ENCODE assay signal across 1 cellular context in genomic region chr12:6551063-6551461, GRCh38.
TF ChIP-seq lines count a peak whose summit lies in the region.

No MANE protein-coding gene starts in this region.

TF ChIP-seq in SK-N-SH, 30 proteins besides CTCF, POLR2A, EP300 and RAD21 (continued from another document):
- TF ChIP-seq ZBTB33 (IDR thresholded peaks at IDR 0.05; ENCODE audit: borderline replicate concordance, low read depth) (no peak), MXI1 (IDR thresholded peaks at IDR 0.05; ENCODE audit: low read depth, low read length) (no peak), YY1 (IDR thresholded peaks at IDR 0.05; ENCODE audit: low read depth) (no peak), FOXJ3 (CRISPR knock-in tag; IDR thresholded peaks at IDR 0.05) (no peak), NFIC (IDR thresholded peaks at IDR 0.05; ENCODE audit: borderline replicate concordance) (no peak), RXRA (IDR thresholded peaks at IDR 0.05; ENCODE audit: borderline replicate concordance, low read depth) (no peak), USF2 (IDR thresholded peaks at IDR 0.05; ENCODE audit: borderline replicate concordance, low read depth, low read length) (no peak)
